ENCODE assay signal across 18 cellular contexts in genomic region chr7:150946826-150947750, GRCh38. TPM values are rescaled to one million over a fixed set of nuclear protein-coding genes. Genes with fewer than 3 reads are reported as not detected.
DNase-seq lines count a peak whose midpoint lies in the region; FAIRE-seq and TF ChIP-seq lines count a peak whose summit lies in the region.
"Had no signal": no experiment of that assay in that cellular context is flagged by ENCODE, and none has a peak within 500 bp of the region (broad histone marks: within the 10 kb centered on the region; RNA-seq: fewer than 3 reads in every experiment).

No MANE protein-coding gene starts in this region.

- no peak overlapping the region for H2BK15ac ChIP-seq in H9 (ENCODE audit: low read depth, low read length)

- H3K4me2 ChIP-seq in H9 (ENCODE audit: insufficient read depth, insufficient read length, low read length): no peak overlapping the region
- peak overlapping the region; percentile 64 for H3K4me2 ChIP-seq in neural progenitor cell

- H3K23me2 ChIP-seq in H9 (ENCODE audit: insufficient read length, low read depth, low read length, poor library complexity, severe bottlenecking): no peaks in the 10 kb centered on the region

- TF ChIP-seq CTCF in H9 (conservative IDR thresholded peaks at IDR 0.05) (no peak), left ventricle myocardium inferior (IDR thresholded peaks at IDR 0.05; ENCODE audit: borderline replicate concordance) (no peak), neural progenitor cell (IDR thresholded peaks at IDR 0.05) (no peak)

- no peak overlapping the region for H2BK12ac ChIP-seq in H9 (ENCODE audit: insufficient read length, low read depth, low read length)

- no peaks in the 10 kb centered on the region; the same call in 1 of the 2 replicates for H3K4me1 ChIP-seq in H9 (ENCODE audit: insufficient read depth, low read length)
- H3K4me1 ChIP-seq in left ventricle myocardium inferior: peaks cover 55% of the 10 kb centered on the region
- H3K4me1 ChIP-seq in neural progenitor cell: peaks cover 27% of the 10 kb centered on the region
- H3K4me1 ChIP-seq in HAP-1: no peaks in the 10 kb centered on the region

- intact Hi-C loops in left ventricle myocardium inferior (cut with micrococcal nuclease): no loop called here

- in situ Hi-C loops in HAP-1 (cut with MboI; ENCODE audit: low sequenced_read_pairs): no loop called here

- no peak overlapping the region for H3K23ac ChIP-seq in H9 (ENCODE audit: insufficient read length, low read depth, low read length)

- H4K5ac ChIP-seq in H9 (ENCODE audit: insufficient read length, low read depth, low read length): no peak overlapping the region

- no peaks in the 10 kb centered on the region; the same call in none of the 2 replicates for H3K27me3 Mint-ChIP-seq in H9 (ENCODE audit: low read depth)
- H3K27me3 Mint-ChIP-seq in neural progenitor cell (ENCODE audit: insufficient read depth, low read depth): peaks cover 4% of the 10 kb centered on the region

- H3K27ac ChIP-seq in H9 (ENCODE audit: insufficient read length, low read depth, low read length) (no peak overlapping the region), left ventricle myocardium inferior (replicated peaks) (peak overlapping the region; percentile 85), neural progenitor cell (no peak overlapping the region)

- H4K91ac ChIP-seq in H9 (ENCODE audit: insufficient read length, low read depth, low read length): no peak overlapping the region

- H3K36me3 Mint-ChIP-seq in H9 (ENCODE audit: insufficient read depth in 1 of 3, low read depth in 3 of 3): peaks cover 0 to 6% (median 0%) of the 10 kb centered on the region in 3 experiments; a peak in 2 of 7 replicates
- no peaks in the 10 kb centered on the region for H3K36me3 Mint-ChIP-seq in neural progenitor cell

- H3K4ac ChIP-seq in H9 (ENCODE audit: low read depth, low read length): no peak overlapping the region

- no peak overlapping the region for H2BK120ac ChIP-seq in H9 (ENCODE audit: low read depth, low read length, poor library complexity, severe bottlenecking)

- H3K4me3 Mint-ChIP-seq in H9: no peak overlapping the region; a peak in 1 of 5 replicates
- no peak overlapping the region for H3K4me3 Mint-ChIP-seq in neural progenitor cell
- H3K4me3 Mint-ChIP-seq: neural crest cell had no signal

- H3K36me3 ChIP-seq in left ventricle myocardium inferior (peaks cover 17% of the 10 kb centered on the region), neural progenitor cell (no peaks in the 10 kb centered on the region), HAP-1 (replicated peaks) (no peaks in the 10 kb centered on the region)

- H3K4me1 Mint-ChIP-seq in H9 (peaks cover 26 to 37% of the 10 kb centered on the region in 2 experiments), neural progenitor cell (peaks cover 31% of the 10 kb centered on the region)

- no peaks in the 10 kb centered on the region for H3K79me2 ChIP-seq in H9 (ENCODE audit: insufficient read depth, low read length)
- no peaks in the 10 kb centered on the region for H3K79me2 ChIP-seq in neural progenitor cell (ENCODE audit: low read depth)

- no peak overlapping the region for H4K8ac ChIP-seq in H9 (replicated peaks; ENCODE audit: insufficient read length, low read depth, low read length)

- H3K9ac ChIP-seq in H9 (ENCODE audit: extremely low read depth, insufficient read length, low read length) (no peak overlapping the region), neural progenitor cell (no peak overlapping the region)

- no peak overlapping the region for H3T11ph ChIP-seq in H9 (ENCODE audit: low read length)

- no CpG with 5 or more reads among the region's 46 CpGs for WGBS in H9 (ENCODE audit: extremely low coverage, insufficient read length, low lambda C conversion rate)

- no peak for FAIRE-seq in frontal cortex (lab: Jason Lieb, UNC)
- FAIRE-seq: colon, GM18507 had no signal

- H2AK5ac ChIP-seq in H9 (ENCODE audit: insufficient read length, low read length): no peak overlapping the region

- no peak overlapping the region for H2BK5ac ChIP-seq in H9 (ENCODE audit: insufficient read length, low read length)

- no peaks in the 10 kb centered on the region for H3K27me3 ChIP-seq in H9 (ENCODE audit: insufficient read depth, low read length)
- peaks cover 39% of the 10 kb centered on the region for H3K27me3 ChIP-seq in left ventricle myocardium inferior (ENCODE audit: low read depth)
- no peaks in the 10 kb centered on the region for H3K27me3 ChIP-seq in neural progenitor cell
- no peaks in the 10 kb centered on the region for H3K27me3 ChIP-seq in HAP-1 (ENCODE audit: low read depth)

- H2BK20ac ChIP-seq in H9 (ENCODE audit: low read depth, low read length, poor library complexity, severe bottlenecking): no peak overlapping the region

- DNase-seq in Daoy (ENCODE audit: low read depth) (peak; percentile 4), H9 (peak; percentile 29), left ventricle myocardium inferior (no peak), neural progenitor cell (ENCODE audit: low spot score) (no peak), NCI-H2029 (lab: John Stamatoyannopoulos, UW) (no peak), HAP-1 (ENCODE audit: low spot score in 2 of 2) (no peak), frontal cortex (ENCODE audit: low spot score in 2 of 2) (no peak)
- no peak for DNase-seq in activated CD4-positive, CD25-positive, alpha-beta regulatory T cell (lab: John Stamatoyannopoulos, UW)
- DNase-seq: anterior cingulate cortex; erythroblast; NCI-H1092 treated with DMSO at 0.1 percent for 48 hours; NK-92 treated with Interleukin-12 subunit alpha and Interleukin-12 subunit beta, amount 100 ng/mL, for 24 hours; SHP77; stimulated activated CD4-positive, alpha-beta T cell treated with anti-CD3 and anti-CD28 coated beads, Interleukin-4, amount 100 ng/mL, for 4 hours had no signal

- H3K27ac Mint-ChIP-seq in H9 (no peak overlapping the region), neural progenitor cell (no peak overlapping the region)

- H3K79me1 ChIP-seq in H9 (ENCODE audit: insufficient read depth, low read depth, low read length, poor library complexity, severe bottlenecking): no peaks in the 10 kb centered on the region

- no peaks in the 10 kb centered on the region for H3F3A ChIP-seq in neural progenitor cell (ENCODE audit: low read depth)

- H4K20me1 ChIP-seq in H9 (ENCODE audit: control insufficient read depth, insufficient read depth, insufficient read length) (no peaks in the 10 kb centered on the region), neural progenitor cell (ENCODE audit: low read depth) (no peaks in the 10 kb centered on the region)

- H2AFZ ChIP-seq in H9 (ENCODE audit: low read length) (no peak overlapping the region), neural progenitor cell (replicated peaks) (no peak overlapping the region)

- no peak overlapping the region for H3K14ac ChIP-seq in H9 (ENCODE audit: insufficient read depth, low read length)

- H3K4me3 ChIP-seq in left ventricle myocardium inferior: no peak overlapping the region
- H3K4me3 ChIP-seq in neural progenitor cell: no peak overlapping the region
- H3K4me3 ChIP-seq in HAP-1: no peak overlapping the region
- H3K4me3 ChIP-seq: lung had no signal

- H3K18ac ChIP-seq in H9 (ENCODE audit: insufficient read length, low read depth, low read length): no peak overlapping the region

- H3K9me3 ChIP-seq in H9 (ENCODE audit: control insufficient read depth, low read depth, low read length): no peaks in the 10 kb centered on the region
- H3K9me3 ChIP-seq in left ventricle myocardium inferior (replicated peaks): no peaks in the 10 kb centered on the region
- H3K9me3 ChIP-seq in neural progenitor cell (ENCODE audit: low read depth): no peaks in the 10 kb centered on the region
- no peaks in the 10 kb centered on the region for H3K9me3 ChIP-seq in HAP-1

- H3K9me3 Mint-ChIP-seq in H9 (no peaks in the 10 kb centered on the region; a peak in 1 of 5 replicates), neural progenitor cell (no peaks in the 10 kb centered on the region)
- H3K9me3 Mint-ChIP-seq: neural crest cell had no signal

- no peak overlapping the region for H3K56ac ChIP-seq in H9 (ENCODE audit: insufficient read length, low read depth, low read length)

RNA-seq across cellular contexts. Expression of gene KCNH2, which starts 31.0 kb away (rescaled TPM):
- 0.80 and 1.3 TPM in 2 replicates for total RNA-seq in Daoy (2014; rRNA removed; shearing (Covaris generic))
- total RNA-seq in H9 (2021): 4.3 and 4.5 TPM in 2 replicates
- 94.1 TPM for total RNA-seq in left ventricle myocardium inferior
- total RNA-seq in neural progenitor cell (ENCODE audit: low replicate concordance): 2.6 and 11.1 TPM in 2 replicates
- total RNA-seq in frontal cortex: 6.1 TPM

RNA-seq across cellular contexts. Expression of gene NOS3, which starts 43.7 kb away (rescaled TPM):
- 0.39 and 0.46 TPM in 2 replicates for total RNA-seq in Daoy (2014; rRNA removed; shearing (Covaris generic))
- total RNA-seq in H9 (2021) (4.5 and 4.7 TPM in 2 replicates), left ventricle myocardium inferior (12.6 TPM), neural progenitor cell (ENCODE audit: low replicate concordance) (1.3 and 11.0 TPM in 2 replicates), frontal cortex (0.82 TPM)

Comparison
In these comparisons a context has a peak if more than half of its experiments do, and no peak if none do; other contexts are left out.
1. DNase-seq: peak in Daoy (single experiment) and H9 (single experiment); none in left ventricle myocardium inferior (single experiment), neural progenitor cell (single experiment), activated CD4-positive, CD25-positive, alpha-beta regulatory T cell (0 of 4), NCI-H2029 (single experiment), HAP-1 (0 of 2) and frontal cortex (0 of 2).